1 cellular context compared by ENCODE assay signal in the genomic region with DNA sequence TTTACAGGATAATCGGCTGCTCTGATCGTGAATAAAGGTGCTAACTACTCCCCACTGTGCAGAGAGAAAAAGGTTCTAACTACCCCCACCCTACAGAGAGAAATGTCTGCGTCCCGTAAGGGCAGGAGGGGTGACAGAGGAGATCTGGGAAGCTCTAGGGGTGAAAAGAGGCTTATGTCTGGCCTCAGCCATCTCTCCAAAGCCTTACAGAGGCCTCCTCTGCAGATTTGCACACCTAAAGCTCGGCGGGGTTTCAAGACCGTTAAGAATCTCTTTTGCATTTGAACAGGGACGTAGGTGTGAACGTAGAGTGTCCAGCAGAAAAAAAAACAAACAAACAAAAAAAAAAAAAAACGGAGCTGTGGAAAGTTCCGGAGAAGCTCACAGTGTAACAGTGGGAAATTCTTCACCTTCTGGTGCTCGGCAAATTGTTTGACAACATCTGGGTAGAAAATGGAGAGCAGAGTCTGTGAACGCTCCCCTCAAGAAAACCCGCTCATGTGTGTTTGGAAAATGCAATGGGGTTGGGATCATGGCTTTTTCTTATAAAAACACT.
TF ChIP-seq lines count a peak whose summit lies in the region.

No MANE protein-coding gene starts in this region.

TF ChIP-seq in H1, 55 proteins besides CTCF, POLR2A, EP300 and RAD21 (continued from another document):
- TF ChIP-seq HDAC2 (IDR thresholded peaks at IDR 0.05; ENCODE audit: borderline replicate concordance in 1 of 2, low read depth in 2 of 2, low read length in 2 of 2) (peak; percentile 85 to 91; a peak in 2 of 4 replicates), NANOG (IDR thresholded peaks at IDR 0.05; ENCODE audit: insufficient read depth, low read depth, low read length, poor library complexity, severe bottlenecking) (peak; percentile 2), MAFK (IDR thresholded peaks at IDR 0.05; ENCODE audit: low read depth, low read length) (0 out of 2 replicates have a peak, but pooled peaks have one; percentile 6), TAF1 (IDR thresholded peaks at IDR 0.05; ENCODE audit: low read depth, low read length) (peak; percentile 46; the same call in 1 of the 2 replicates), SP4 (IDR thresholded peaks at IDR 0.05; ENCODE audit: low read length) (peak; percentile 70; the same call in 1 of the 2 replicates), RXRA (IDR thresholded peaks at IDR 0.05; ENCODE audit: insufficient read depth, low read depth, low read length) (no peak), EGR1 (IDR thresholded peaks at IDR 0.05; ENCODE audit: borderline replicate concordance, low read depth, low read length) (0 out of 2 replicates have a peak, but pooled peaks have one; percentile 22), CBX5 (IDR thresholded peaks at IDR 0.05; ENCODE audit: low read depth, low read length) (no peak), CREB1 (IDR thresholded peaks at IDR 0.05) (0 out of 2 replicates have a peak, but pooled peaks have one; percentile 19), ASH2L (IDR thresholded peaks at IDR 0.05; ENCODE audit: low read length) (peak; percentile 26), RFX5 (IDR thresholded peaks at IDR 0.05; ENCODE audit: borderline replicate concordance, low read depth, low read length) (no peak), SP2 (IDR thresholded peaks at IDR 0.05; ENCODE audit: low read length) (no peak), YY1 (IDR thresholded peaks at IDR 0.05; ENCODE audit: low read depth, low read length) (0 out of 2 replicates have a peak, but pooled peaks have one; percentile 1), RBBP5 (IDR thresholded peaks at IDR 0.05; ENCODE audit: borderline replicate concordance, low read depth, low read length) (peak; percentile 40; the same call in 1 of the 2 replicates), BACH1 (IDR thresholded peaks at IDR 0.05; ENCODE audit: low read length) (no peak), TBP (IDR thresholded peaks at IDR 0.05; ENCODE audit: low read depth, low read length) (peak; percentile 13; the same call in 1 of the 2 replicates), POU5F1 (IDR thresholded peaks at IDR 0.05; ENCODE audit: low read depth, low read length) (0 out of 2 replicates have a peak, but pooled peaks have one; percentile 0), SP1 (IDR thresholded peaks at IDR 0.05; ENCODE audit: low read depth, low read length) (peak; percentile 42; the same call in 1 of the 2 replicates)
- TF ChIP-seq, protein P1, sequence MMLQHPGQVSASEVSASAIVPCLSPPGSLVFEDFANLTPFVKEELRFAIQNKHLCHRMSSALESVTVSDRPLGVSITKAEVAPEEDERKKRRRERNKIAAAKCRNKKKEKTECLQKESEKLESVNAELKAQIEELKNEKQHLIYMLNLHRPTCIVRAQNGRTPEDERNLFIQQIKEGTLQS (IDR thresholded peaks at IDR 0.05; ENCODE audit: insufficient read depth, low read depth, low read length): no peak
- TF ChIP-seq, protein P2, sequence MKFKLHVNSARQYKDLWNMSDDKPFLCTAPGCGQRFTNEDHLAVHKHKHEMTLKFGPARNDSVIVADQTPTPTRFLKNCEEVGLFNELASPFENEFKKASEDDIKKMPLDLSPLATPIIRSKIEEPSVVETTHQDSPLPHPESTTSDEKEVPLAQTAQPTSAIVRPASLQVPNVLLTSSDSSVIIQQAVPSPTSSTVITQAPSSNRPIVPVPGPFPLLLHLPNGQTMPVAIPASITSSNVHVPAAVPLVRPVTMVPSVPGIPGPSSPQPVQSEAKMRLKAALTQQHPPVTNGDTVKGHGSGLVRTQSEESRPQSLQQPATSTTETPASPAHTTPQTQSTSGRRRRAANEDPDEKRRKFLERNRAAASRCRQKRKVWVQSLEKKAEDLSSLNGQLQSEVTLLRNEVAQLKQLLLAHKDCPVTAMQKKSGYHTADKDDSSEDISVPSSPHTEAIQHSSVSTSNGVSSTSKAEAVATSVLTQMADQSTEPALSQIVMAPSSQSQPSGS (IDR thresholded peaks at IDR 0.05; ENCODE audit: low read length): peak; percentile 44; the same call in 1 of the 2 replicates
